ENCODE assay signal across 25 cellular contexts in genomic region chr6:46024122-46024769, GRCh38. TPM values are rescaled to one million over a fixed set of nuclear protein-coding genes. Genes with fewer than 3 reads are reported as not detected.
"Had no signal": no experiment of that assay in that cellular context is flagged by ENCODE, and none has a peak within 500 bp of the region (broad histone marks: within the 10 kb centered on the region; RNA-seq: fewer than 3 reads in every experiment).

No MANE protein-coding gene starts in this region.

- H3K4me3 ChIP-seq: left lung, tibial artery had no signal

- H3K27ac ChIP-seq: left lung, parathyroid adenoma, tibial artery had no signal

- ATAC-seq: activated CD8-positive, alpha-beta T cell treated with anti-CD3 and anti-CD28 coated beads, Interleukin-2, amount 10 ng/mL, durations not matched to agents 7 days and 5 days; esophagus mucosa; left lung; T-cell had no signal

- FAIRE-seq: astrocyte, bronchial epithelial cell, keratinocyte, urothelium cell line had no signal

- DNase-seq: activated CD4-positive, alpha-beta T cell treated with anti-CD3 and anti-CD28 coated beads, Interleukin-2, amount 10 ng/mL, durations not matched to agents 7 days and 5 days; activated CD4-positive, CD25-positive, alpha-beta regulatory T cell; activated CD8-positive, alpha-beta T cell treated with anti-CD3 and anti-CD28 coated beads, Interleukin-2, amount 10 ng/mL, durations not matched to agents 7 days and 5 days; activated naive CD4-positive, alpha-beta T cell treated with anti-CD3 and anti-CD28 coated beads, Interleukin-2, amount 50 U/mL, for 16 hours; activated T-cell treated with anti-CD3 and anti-CD28 coated beads, Interleukin-2, amount 50 U/mL, for 24 hours; cerebellar nuclear complex; effector CD8-positive, alpha-beta T cell; glutamatergic neuron; hypothalamus; left lung; mammary epithelial cell; midbrain; stimulated activated CD4-positive, alpha-beta T cell treated with anti-CD3 and anti-CD28 coated beads, Interleukin-12 subunit alpha, Interleukin-12 subunit beta, amount 100 ng/mL, for 4 hours; stimulated activated CD4-positive, alpha-beta T cell treated with anti-CD3 and anti-CD28 coated beads, Interleukin-1b, Interleukin-23, amount 100 ng/mL, for 48 hours; stimulated activated CD8-positive, alpha-beta memory T cell treated with anti-CD3 and anti-CD28 coated beads, Interleukin-4, amount 100 ng/mL, for 48 hours; stimulated activated naive CD4-positive, alpha-beta T cell; substantia nigra; T-cell had no signal

- H3K79me2 ChIP-seq: parathyroid adenoma had no signal

- H3K9me3 ChIP-seq: left lung, tibial artery had no signal

- H3K9ac ChIP-seq: parathyroid adenoma had no signal

- H2AFZ ChIP-seq: parathyroid adenoma had no signal

- H3K4me1 ChIP-seq: left lung, parathyroid adenoma had no signal

- H3K27me3 ChIP-seq: left lung, tibial artery had no signal

- H3K36me3 ChIP-seq: left lung, tibial artery had no signal

RNA-seq across cellular contexts. Expression of gene CLIC5, which starts 8.6 kb away (rescaled TPM):
- total RNA-seq: bronchial epithelial cell, mammary epithelial cell had no signal
- polyA plus RNA-seq: mammary epithelial cell had no signal
